Comparison of ENCODE assay signal across 15 cellular contexts in the genomic region with DNA sequence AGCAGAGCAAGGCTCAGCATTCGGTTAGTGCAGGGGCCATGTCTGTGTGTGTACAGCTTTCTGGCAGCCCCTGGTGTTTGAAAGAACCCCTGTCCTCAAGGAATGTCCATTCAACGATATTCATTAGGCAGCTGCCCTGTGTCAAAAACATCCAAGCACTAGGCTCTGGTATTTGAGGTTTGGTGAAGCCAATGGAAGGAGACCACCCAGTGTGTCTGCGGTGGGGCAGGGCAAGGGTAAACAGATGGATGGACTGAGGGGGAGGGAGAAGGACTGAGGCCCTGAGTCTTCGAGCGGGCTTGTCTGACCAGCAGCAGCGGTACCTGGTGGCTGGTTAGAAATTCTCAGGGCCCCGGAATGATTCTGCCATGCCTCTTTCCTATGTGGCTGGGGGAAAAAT.
DNase-seq lines count a peak whose midpoint lies in the region; ATAC-seq, FAIRE-seq and TF ChIP-seq lines count a peak whose summit lies in the region.
"Had no signal": no experiment of that assay in that cellular context is flagged by ENCODE, and none has a peak within 500 bp of the region (broad histone marks: within the 10 kb centered on the region; RNA-seq: fewer than 3 reads in every experiment).

No MANE protein-coding gene starts in this region.

- CTCF ChIA-PET in H1 (lab: Charles Lee; ENCODE audit: partially characterized antibody): interaction anchor here (0.5 to 12.2 kb wide), 38 partner anchors 9 to 402 kb away, joined by 3 to 132 read pairs (median 5); a partner anchor contains a TSS
- CTCF ChIA-PET in OCI-LY7 (lab: Charles Lee; ENCODE audit: unreplicated experiment): no interaction called here

- H2BK15ac ChIP-seq in H1 (ENCODE audit: low read length): 0 out of 2 replicates have a peak overlapping the region, but pooled peaks have one; percentile 1

- H3K4me3 ChIP-seq in BLaER1 (no peak overlapping the region), H1 (ENCODE audit: extremely low read depth in 1 of 4, insufficient read depth in 2 of 4, low read depth in 3 of 4, low read length in 4 of 4) (no peak overlapping the region), neural progenitor cell (no peak overlapping the region), OCI-LY7 (ENCODE audit: low read depth, low read length, poor library complexity, severe bottlenecking) (no peak overlapping the region)
- H3K4me3 ChIP-seq: A549; BLaER1 treated with 17β-estradiol and CSF1 and Interleukin-3, amounts not matched to agents 10 nM and 100 nM; GM12878 had no signal

- H3K9me3 ChIP-seq in BLaER1 (no peaks in the 10 kb centered on the region), H1 (ENCODE audit: insufficient read depth in 2 of 2, low read depth in 1 of 2, low read length in 1 of 2) (no peaks in the 10 kb centered on the region), neural progenitor cell (ENCODE audit: low read depth) (no peaks in the 10 kb centered on the region), OCI-LY7 (ENCODE audit: low read length) (no peaks in the 10 kb centered on the region)
- H3K9me3 ChIP-seq: A549; BLaER1 treated with 17β-estradiol and CSF1 and Interleukin-3, amounts not matched to agents 10 nM and 100 nM had no signal

- H4K91ac ChIP-seq in H1 (replicated peaks; ENCODE audit: insufficient read length, low read length): no peak overlapping the region

- no peak for DNase-seq in H1 (ENCODE audit: low read depth in 1 of 2, low spot score in 2 of 2)
- peak; percentile 44 for DNase-seq in neural progenitor cell (ENCODE audit: low spot score)
- DNase-seq in glutamatergic neuron: no peak
- DNase-seq in OCI-LY7 (ENCODE audit: low spot score): no peak
- DNase-seq: Calu3; CD8-positive, alpha-beta T cell; GOT3; H9 had no signal

- H3K27me3 ChIP-seq in BLaER1 (no peaks in the 10 kb centered on the region), H1 (replicated peaks in 1 of 4; ENCODE audit: control insufficient read depth in 3 of 4, extremely low read depth in 1 of 4, insufficient read depth in 3 of 4, low read length in 3 of 4) (peaks cover 0 to 8% (median 5%) of the 10 kb centered on the region in 4 experiments; a peak in 5 of 7 replicates), neural progenitor cell (no peaks in the 10 kb centered on the region)
- H3K27me3 ChIP-seq: BLaER1 treated with 17β-estradiol and CSF1 and Interleukin-3, amounts not matched to agents 10 nM and 100 nM had no signal

- intact Hi-C loops in OCI-LY7 (cut with micrococcal nuclease; ENCODE audit: unreplicated experiment): no loop called here

- BruUV-seq in OCI-LY7 (replicated peaks; lab: Mats Ljungman, UMichigan): no TSS peak

- no peak overlapping the region for H3K4ac ChIP-seq in H1 (replicated peaks; ENCODE audit: insufficient read length, low read depth, low read length)

- H3K27me3 Mint-ChIP-seq in neural progenitor cell (ENCODE audit: insufficient read depth, low read depth) (no peaks in the 10 kb centered on the region), glutamatergic neuron (ENCODE audit: unreplicated experiment) (peaks cover 6% of the 10 kb centered on the region)

- H3K4me1 Mint-ChIP-seq in neural progenitor cell: peaks cover 2% of the 10 kb centered on the region
- H3K4me1 Mint-ChIP-seq in glutamatergic neuron (ENCODE audit: low read depth, unreplicated experiment): peaks cover 9% of the 10 kb centered on the region

- peak overlapping the region; percentile 19; the same call in 1 of the 2 replicates for H2BK12ac ChIP-seq in H1 (ENCODE audit: low read depth, low read length)

- H3K23me2 ChIP-seq in H1 (ENCODE audit: low read depth, low read length): no peaks in the 10 kb centered on the region

- no peak for TF ChIP-seq POLR2A in H1 (IDR thresholded peaks at IDR 0.05; ENCODE audit: control extremely low read depth in 1 of 2, low read depth in 2 of 2, low read length in 2 of 2)

- TF ChIP-seq CTCF in VCaP (conservative IDR thresholded peaks at IDR 0.05) (no peak), H1 (IDR thresholded peaks at IDR 0.05; ENCODE audit: control extremely low read depth in 1 of 3, insufficient read depth in 1 of 3, low read depth in 1 of 3, low read length in 3 of 3) (no peak), neural progenitor cell (IDR thresholded peaks at IDR 0.05) (no peak), glutamatergic neuron (IDR thresholded peaks at IDR 0.05; ENCODE audit: partially characterized antibody, unreplicated experiment) (no peak), OCI-LY7 (conservative IDR thresholded peaks at IDR 0.05; ENCODE audit: low read length) (no peak)

- H3K23ac ChIP-seq in H1 (ENCODE audit: insufficient read length): no peak overlapping the region

- H3K4me3 Mint-ChIP-seq in neural progenitor cell (no peak overlapping the region), glutamatergic neuron (ENCODE audit: unreplicated experiment) (no peak overlapping the region)
- H3K4me3 Mint-ChIP-seq: CD8-positive, alpha-beta T cell; H9 had no signal

- POLR2A ChIA-PET in H1 (lab: Charles Lee; ENCODE audit: partially characterized antibody) (interaction anchor here (1.1 to 1.4 kb wide), 3 partner anchors 9 to 92 kb away, joined by 3 to 4 read pairs (median 4); no protein-coding TSS in a partner anchor), OCI-LY7 (lab: Charles Lee) (no interaction called here)

- peak overlapping the region; percentile 22; the same call in 1 of the 2 replicates for H3K18ac ChIP-seq in H1 (ENCODE audit: extremely low read depth, low read length)

- no peak overlapping the region for H4K5ac ChIP-seq in H1 (ENCODE audit: insufficient read length, low read depth, low read length)

- H3K9me3 Mint-ChIP-seq in neural progenitor cell: no peaks in the 10 kb centered on the region
- no peaks in the 10 kb centered on the region for H3K9me3 Mint-ChIP-seq in glutamatergic neuron (ENCODE audit: unreplicated experiment)
- H3K9me3 Mint-ChIP-seq: CD8-positive, alpha-beta T cell; H9 had no signal

- H2BK20ac ChIP-seq in H1 (ENCODE audit: low read length): no peak overlapping the region; the same call in 1 of the 2 replicates

- no peak for ATAC-seq in HG03025 (IDR thresholded peaks at IDR 0.05; ENCODE audit: low FRiP score, unreplicated experiment)
- ATAC-seq: A549; CD8-positive, alpha-beta T cell; GM12878 had no signal

- FAIRE-seq in H1 (lab: Jason Lieb, UNC): no peak
- FAIRE-seq: A549, GM12878 had no signal

- H2AFZ ChIP-seq in H1 (ENCODE audit: low read length): no peak overlapping the region
- no peak overlapping the region for H2AFZ ChIP-seq in neural progenitor cell (replicated peaks)
- H2AFZ ChIP-seq in OCI-LY7 (ENCODE audit: low read length): no peak overlapping the region

- H3K9ac ChIP-seq in BLaER1: no peak overlapping the region
- H3K9ac ChIP-seq in H1 (replicated peaks in 1 of 4; ENCODE audit: extremely low read depth in 1 of 4, low read depth in 3 of 4, low read length in 3 of 4): no peak overlapping the region
- no peak overlapping the region for H3K9ac ChIP-seq in neural progenitor cell
- H3K9ac ChIP-seq: BLaER1 treated with 17β-estradiol and CSF1 and Interleukin-3, amounts not matched to agents 10 nM and 100 nM had no signal

- H3K36me3 ChIP-seq in BLaER1 (no peaks in the 10 kb centered on the region), H1 (ENCODE audit: control insufficient read depth in 2 of 4, insufficient read depth in 4 of 4, low read length in 3 of 4) (no peaks in the 10 kb centered on the region), neural progenitor cell (no peaks in the 10 kb centered on the region), OCI-LY7 (ENCODE audit: insufficient read depth, low read length) (no peaks in the 10 kb centered on the region)
- H3K36me3 ChIP-seq: BLaER1 treated with 17β-estradiol and CSF1 and Interleukin-3, amounts not matched to agents 10 nM and 100 nM had no signal

- H3K27ac ChIP-seq in BLaER1 (no peak overlapping the region), VCaP (peak overlapping the region; percentile 71), H1 (ENCODE audit: low read depth, low read length) (no peak overlapping the region), neural progenitor cell (no peak overlapping the region), OCI-LY7 (ENCODE audit: low read depth, low read length, poor library complexity, severe bottlenecking) (no peak overlapping the region)
- H3K27ac ChIP-seq: 22Rv1; A549; BLaER1 treated with 17β-estradiol and CSF1 and Interleukin-3, amounts not matched to agents 10 nM and 100 nM had no signal

- H3K27ac Mint-ChIP-seq in neural progenitor cell (no peak overlapping the region), glutamatergic neuron (ENCODE audit: unreplicated experiment) (no peak overlapping the region)
- H3K27ac Mint-ChIP-seq: CD8-positive, alpha-beta T cell; H9 had no signal

- TF ChIP-seq EP300 in H1 (IDR thresholded peaks at IDR 0.05; ENCODE audit: borderline replicate concordance in 1 of 2, low read depth in 2 of 2, low read length in 2 of 2): no peak

- no peaks in the 10 kb centered on the region for H3K79me1 ChIP-seq in H1 (ENCODE audit: low read depth, low read length)

- H4K20me1 ChIP-seq in BLaER1 (no peaks in the 10 kb centered on the region), H1 (replicated peaks in 1 of 2; ENCODE audit: control insufficient read depth in 1 of 2, insufficient read depth in 2 of 2, low read length in 2 of 2) (no peaks in the 10 kb centered on the region), neural progenitor cell (ENCODE audit: low read depth) (no peaks in the 10 kb centered on the region), OCI-LY7 (ENCODE audit: insufficient read depth, low read length) (no peaks in the 10 kb centered on the region)
- H4K20me1 ChIP-seq: BLaER1 treated with 17β-estradiol and CSF1 and Interleukin-3, amounts not matched to agents 10 nM and 100 nM had no signal

- no peak for TF ChIP-seq RAD21 in H1 (IDR thresholded peaks at IDR 0.05 in 1 of 2, conservative IDR thresholded peaks at IDR 0.05 in 1 of 2; ENCODE audit: low read depth in 2 of 2, low read length in 2 of 2)

- H3K9me2 ChIP-seq in OCI-LY7 (ENCODE audit: insufficient read depth, low read length): no peaks in the 10 kb centered on the region

- H3K36me3 Mint-ChIP-seq in neural progenitor cell (no peaks in the 10 kb centered on the region), glutamatergic neuron (ENCODE audit: unreplicated experiment) (peaks cover 4% of the 10 kb centered on the region)
- H3K36me3 Mint-ChIP-seq: CD8-positive, alpha-beta T cell had no signal

- H3K4me1 ChIP-seq in BLaER1 (peaks cover 12% of the 10 kb centered on the region), H1 (replicated peaks in 1 of 4; ENCODE audit: control insufficient read depth in 3 of 4, insufficient read depth in 4 of 4, low read length in 3 of 4) (peaks cover 0 to 6% (median 2%) of the 10 kb centered on the region in 4 experiments; a peak in 4 of 7 replicates), neural progenitor cell (peaks cover 10% of the 10 kb centered on the region), OCI-LY7 (ENCODE audit: insufficient read depth, low read length, poor library complexity, severe bottlenecking) (no peaks in the 10 kb centered on the region)
- H3K4me1 ChIP-seq: A549 had no signal

- H3K79me2 ChIP-seq in H1 (ENCODE audit: control insufficient read depth in 1 of 2, insufficient read depth in 2 of 2, low read length in 2 of 2): no peaks in the 10 kb centered on the region
- H3K79me2 ChIP-seq in neural progenitor cell (ENCODE audit: low read depth): no peaks in the 10 kb centered on the region
- no peaks in the 10 kb centered on the region for H3K79me2 ChIP-seq in OCI-LY7 (ENCODE audit: insufficient read depth, low read depth, low read length)

- no peak overlapping the region; the same call in 1 of the 2 replicates for H4K8ac ChIP-seq in H1 (ENCODE audit: extremely low read depth, insufficient read depth, low read length)

- no peak overlapping the region for H3K56ac ChIP-seq in H1 (replicated peaks; ENCODE audit: insufficient read length, low read depth, low read length)

- no peak overlapping the region for H3K14ac ChIP-seq in H1 (ENCODE audit: insufficient read length)

- peak overlapping the region; percentile 8; the same call in 1 of the 2 replicates for H3K4me2 ChIP-seq in BLaER1
- H3K4me2 ChIP-seq in H1 (ENCODE audit: insufficient read depth in 1 of 2, low read depth in 2 of 2, low read length in 2 of 2): no peak overlapping the region; a peak in 1 of 4 replicates
- no peak overlapping the region for H3K4me2 ChIP-seq in neural progenitor cell
- no peak overlapping the region for H3K4me2 ChIP-seq in OCI-LY7 (ENCODE audit: low read length)
- H3K4me2 ChIP-seq: A549 had no signal

- peak overlapping the region; percentile 26; the same call in 1 of the 2 replicates for H2BK5ac ChIP-seq in H1 (ENCODE audit: low read depth, low read length)

- H2AK5ac ChIP-seq in H1 (ENCODE audit: low read depth, low read length): no peak overlapping the region

- WGBS in H1 (ENCODE audit: extremely low coverage in 1 of 2, insufficient coverage in 1 of 2, insufficient read length in 1 of 2, insufficient replicate concordance in 2 of 2, low coverage in 1 of 2, low lambda C conversion rate in 2 of 2, missing lambda C conversion rate in 1 of 2), 2 experiments: 95% methylated on average over 7 of the region's 7 CpGs; no CpG with 5 or more reads in 1 of the 2 experiments

- no peak overlapping the region for H2BK120ac ChIP-seq in H1 (replicated peaks; ENCODE audit: low read depth, low read length)

- H3F3A ChIP-seq in neural progenitor cell (ENCODE audit: low read depth): no peaks in the 10 kb centered on the region
